ENCODE assay signal across 1 cellular context in the genomic region with DNA sequence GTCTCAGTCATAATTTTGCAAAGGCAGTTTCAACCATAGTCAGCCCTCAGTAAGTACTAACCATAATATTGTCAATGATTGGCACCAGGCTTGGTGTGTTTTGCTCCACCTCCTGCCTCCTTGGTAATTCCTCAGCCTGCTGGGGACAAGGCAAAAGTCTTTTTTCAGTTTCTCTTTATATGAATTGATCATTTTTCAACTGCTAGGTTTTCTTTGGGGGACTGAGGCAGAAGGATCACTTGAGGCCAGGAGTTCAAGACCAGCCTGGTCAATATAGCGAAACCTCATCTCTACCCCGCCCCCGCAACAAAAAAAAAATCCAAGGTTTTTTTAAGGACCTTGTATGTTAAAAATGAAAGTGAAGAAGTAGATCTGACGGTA.
TF ChIP-seq lines count a peak whose summit lies in the region.

No MANE protein-coding gene starts in this region.

TF ChIP-seq in A549, 52 proteins besides CTCF, POLR2A, EP300 and RAD21 (continued from another document):
- TF ChIP-seq, protein P1, sequence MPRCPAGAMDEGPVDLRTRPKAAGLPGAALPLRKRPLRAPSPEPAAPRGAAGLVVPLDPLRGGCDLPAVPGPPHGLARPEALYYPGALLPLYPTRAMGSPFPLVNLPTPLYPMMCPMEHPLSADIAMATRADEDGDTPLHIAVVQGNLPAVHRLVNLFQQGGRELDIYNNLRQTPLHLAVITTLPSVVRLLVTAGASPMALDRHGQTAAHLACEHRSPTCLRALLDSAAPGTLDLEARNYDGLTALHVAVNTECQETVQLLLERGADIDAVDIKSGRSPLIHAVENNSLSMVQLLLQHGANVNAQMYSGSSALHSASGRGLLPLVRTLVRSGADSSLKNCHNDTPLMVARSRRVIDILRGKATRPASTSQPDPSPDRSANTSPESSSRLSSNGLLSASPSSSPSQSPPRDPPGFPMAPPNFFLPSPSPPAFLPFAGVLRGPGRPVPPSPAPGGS (IDR thresholded peaks at IDR 0.05) = no peak
- TF ChIP-seq CHD4 (IDR thresholded peaks at IDR 0.05; ENCODE audit: borderline replicate concordance) = no peak
- TF ChIP-seq NR3C1 (IDR thresholded peaks at IDR 0.05) = no peak
- TF ChIP-seq, protein P2, sequence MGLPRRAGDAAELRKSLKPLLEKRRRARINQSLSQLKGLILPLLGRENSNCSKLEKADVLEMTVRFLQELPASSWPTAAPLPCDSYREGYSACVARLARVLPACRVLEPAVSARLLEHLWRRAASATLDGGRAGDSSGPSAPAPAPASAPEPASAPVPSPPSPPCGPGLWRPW (IDR thresholded peaks at IDR 0.05) = no peak
- no peak for TF ChIP-seq EHF (CRISPR knock-in tag; IDR thresholded peaks at IDR 0.05)
- no peak for TF ChIP-seq BHLHE40 (IDR thresholded peaks at IDR 0.05; ENCODE audit: low read depth, low read length)
- no peak for TF ChIP-seq KDM5A (IDR thresholded peaks at IDR 0.05)
